8 cellular contexts compared by ENCODE assay signal in genomic region chr10:89644967-89645741, GRCh38. TPM values are rescaled to one million over a fixed set of nuclear protein-coding genes. Genes with fewer than 3 reads are reported as not detected.
DNase-seq lines count a peak whose midpoint lies in the region; ATAC-seq and TF ChIP-seq lines count a peak whose summit lies in the region.

Gene PANK1 (minus strand): TSS chr10:89645242. CDS start chr10:89644891, 351 bp downstream.

- TF ChIP-seq CTCF in Caco-2 (IDR thresholded peaks at IDR 0.05; ENCODE audit: insufficient read depth in 1 of 2, low read depth in 1 of 2, low read length in 1 of 2, severe bottlenecking in 1 of 2, unreplicated experiment in 1 of 2), result no peak
- no peak for TF ChIP-seq CTCF in HL-60 (IDR thresholded peaks at IDR 0.05; ENCODE audit: insufficient read depth, low read length)
- TF ChIP-seq CTCF in epithelial cell of esophagus (IDR thresholded peaks at IDR 0.05; ENCODE audit: insufficient read depth, low read depth, low read length, missing control alignments), result no peak
- no peak for TF ChIP-seq CTCF in mucosa of descending colon (IDR thresholded peaks at IDR 0.05)

- BruUV-seq in Caco-2 (replicated peaks; lab: Mats Ljungman, UMichigan), result no TSS peak

- H3K9me3 ChIP-seq in Caco-2, result peaks cover 10% of the 10 kb centered on the region; the same call in 1 of the 2 replicates
- no peaks in the 10 kb centered on the region for H3K9me3 ChIP-seq in mucosa of descending colon

- H3K4me1 ChIP-seq in Caco-2, result peaks cover 25% of the 10 kb centered on the region
- H3K4me1 ChIP-seq in mucosa of descending colon (ENCODE audit: low read depth), result peaks cover 21% of the 10 kb centered on the region

- peaks cover 6% of the 10 kb centered on the region for H3K36me3 Mint-ChIP-seq in Caco-2 (ENCODE audit: insufficient read depth, unreplicated experiment)

- ATAC-seq in GM19467 (IDR thresholded peaks at IDR 0.05; ENCODE audit: unreplicated experiment), result peak; percentile 40
- ATAC-seq in mucosa of descending colon, result peak; percentile 64

- H3K27ac ChIP-seq in HL-60 (replicated peaks), result peak within 1 kb of the TSS; percentile 81

- H3K4me1 Mint-ChIP-seq in Caco-2 (ENCODE audit: low read depth, unreplicated experiment), result peaks cover 13% of the 10 kb centered on the region

- DNase-seq in Caco-2 (peak; percentile 88 to 90), HL-60 (ENCODE audit: low read depth in 1 of 2, low spot score in 1 of 2) (peak; percentile 47 to 88), NOMO-1 treated with dmso at 0.1 percent for 144 hours (lab: John Stamatoyannopoulos, UW; ENCODE audit: unreplicated experiment) (peak; percentile 66), activated T-cell treated with anti-CD3 and anti-CD28 coated beads for 24 hours (ENCODE audit: low read depth) (peak; percentile 71), epithelial cell of esophagus (ENCODE audit: low read depth) (peak; percentile 98), mucosa of descending colon (peak; percentile 81 to 86 (median 82))
- peak; percentile 28 to 29 for DNase-seq in stimulated activated CD8-positive, alpha-beta memory T cell treated with anti-CD3 and anti-CD28 coated beads, Interleukin-4, amount 100 ng/mL, for 4 hours (ENCODE audit: low read depth in 2 of 2, low spot score in 1 of 2)

- no peak within 1 kb of the TSS for H3K4me3 Mint-ChIP-seq in Caco-2 (ENCODE audit: unreplicated experiment)

- peaks cover 6% of the 10 kb centered on the region for H3K9me3 Mint-ChIP-seq in Caco-2 (ENCODE audit: unreplicated experiment)

- H3K27me3 ChIP-seq in Caco-2 (replicated peaks; ENCODE audit: control insufficient read depth, insufficient read depth, low read length), result no peaks in the 10 kb centered on the region
- H3K27me3 ChIP-seq in HL-60 (ENCODE audit: insufficient read depth, poor library complexity, severe bottlenecking), result no peaks in the 10 kb centered on the region

- H3K27me3 Mint-ChIP-seq in Caco-2 (ENCODE audit: insufficient read depth, unreplicated experiment), result no peaks in the 10 kb centered on the region

- H3K36me3 ChIP-seq in Caco-2 (ENCODE audit: control insufficient read depth, insufficient read depth, low read length) (no peaks in the 10 kb centered on the region), mucosa of descending colon (ENCODE audit: low read depth) (no peaks in the 10 kb centered on the region)

- intact Hi-C loops in Caco-2 (cut with micrococcal nuclease; ENCODE audit: unreplicated experiment), result loop anchor here (1.0 to 10.0 kb wide), 4 partner anchors 24 to 292 kb away; partner anchors contain the start of gene KIF20B
- intact Hi-C loops in mucosa of descending colon (cut with DNase I, micrococcal nuclease), result no loop called here

- CTCF ChIA-PET in Caco-2 (lab: Charles Lee), result interaction anchor here (0.6 to 1.5 kb wide), 2 partner anchors 28 to 56 kb away, joined by 4 to 6 read pairs; partner anchors contain the start of gene KIF20B

- peak within 1 kb of the TSS; percentile 83 for H3K4me3 ChIP-seq in Caco-2 (ENCODE audit: low read depth, low read length)
- peak within 1 kb of the TSS; percentile 72 for H3K4me3 ChIP-seq in HL-60 (replicated peaks; ENCODE audit: insufficient read depth, low read length)
- peak within 1 kb of the TSS; percentile 79 for H3K4me3 ChIP-seq in epithelial cell of esophagus (ENCODE audit: low read length)
- H3K4me3 ChIP-seq in mucosa of descending colon, result peak within 1 kb of the TSS; percentile 72

- POLR2A ChIA-PET in Caco-2 (lab: Charles Lee), result interaction anchor here (1.7 to 2.6 kb wide), 3 partner anchors 35 to 56 kb away, joined by 8 to 54 read pairs (median 9); partner anchors contain the start of gene KIF20B

- peak within 1 kb of the TSS; percentile 72 for H3K27ac Mint-ChIP-seq in Caco-2 (ENCODE audit: unreplicated experiment)

RNA-seq across cellular contexts. Expression of gene PANK1, which starts in this region (rescaled TPM):
- total RNA-seq in Caco-2 (2022) (22.7 and 24.0 TPM in 2 replicates), mucosa of descending colon (10 to 100 TPM; 23.2 to 67.4 (median 24.1) TPM)

Comparison
In these comparisons a context has a peak if more than half of its experiments do, and no peak if none do; other contexts are left out.
1. Peak in every context shown above with its lines: DNase-seq, ATAC-seq, H3K4me3 ChIP-seq and H3K27ac ChIP-seq.
2. DNase-seq: peak in every context shown above with its lines; median percentile 98 in epithelial cell of esophagus; 89 in Caco-2; 82 in mucosa of descending colon; 71 in activated T-cell treated with anti-CD3 and anti-CD28 coated beads for 24 hours; 68 in HL-60; 66 in NOMO-1 treated with dmso at 0.1 percent for 144 hours; 28 in stimulated activated CD8-positive, alpha-beta memory T cell treated with anti-CD3 and anti-CD28 coated beads, Interleukin-4, amount 100 ng/mL, for 4 hours.